ENCODE assay signal across 8 cellular contexts in genomic region chr5:134005415-134006118, GRCh38. TPM values are rescaled to one million over a fixed set of nuclear protein-coding genes. Genes with fewer than 3 reads are reported as not detected.
A peak's percentile ranks its signal among the peaks of the same experiment; 100 is the strongest.
DNase-seq lines count a peak whose midpoint lies in the region; ATAC-seq and TF ChIP-seq lines count a peak whose summit lies in the region.

No MANE protein-coding gene starts in this region.

- TF ChIP-seq CTCF in nephron (IDR thresholded peaks at IDR 0.05; ENCODE audit: unreplicated experiment in 3 of 3) = no peak

- H3K36me3 ChIP-seq in SJCRH30 (peaks cover 5% of the 10 kb centered on the region), esophagus (ENCODE audit: control insufficient read depth in 2 of 2, insufficient read depth in 2 of 2, low read length in 1 of 2) (peaks cover 0 to 2% of the 10 kb centered on the region in 2 donors)

- H3K27ac ChIP-seq in SJCRH30 = peak overlapping the region; percentile 85
- peak overlapping the region; percentile 98 to 99 for H3K27ac ChIP-seq in esophagus (ENCODE audit: low read depth in 2 of 2, low read length in 1 of 2)

- H3K4me1 ChIP-seq in SJCRH30 (peaks cover 11% of the 10 kb centered on the region), esophagus (ENCODE audit: control insufficient read depth in 2 of 2, insufficient read depth in 2 of 2, low read length in 1 of 2) (peaks cover 7 to 25% of the 10 kb centered on the region in 2 donors)

- WGBS in esophagus, 2 donors = 13 to 18% methylated on average over 41 of the region's 41 CpGs

- peaks cover 20% of the 10 kb centered on the region for H3K36me3 Mint-ChIP-seq in activated CD8-positive, alpha-beta memory T cell treated with anti-CD3 and anti-CD28 coated beads, Interleukin-2, amount 10 ng/mL, durations not matched to agents 7 days and 5 days
- peaks cover 13% of the 10 kb centered on the region for H3K36me3 Mint-ChIP-seq in nephron (ENCODE audit: low read depth)

- H3K9me3 ChIP-seq in SJCRH30 (replicated peaks) = no peaks in the 10 kb centered on the region
- H3K9me3 ChIP-seq in esophagus (ENCODE audit: control insufficient read depth in 2 of 2, insufficient read depth in 1 of 2, low read depth in 1 of 2, low read length in 1 of 2) = no peaks in the 10 kb centered on the region

- no peaks in the 10 kb centered on the region for H3K9me3 Mint-ChIP-seq in activated CD8-positive, alpha-beta memory T cell treated with anti-CD3 and anti-CD28 coated beads, Interleukin-2, amount 10 ng/mL, durations not matched to agents 7 days and 5 days (ENCODE audit: low read depth)
- H3K9me3 Mint-ChIP-seq in nephron = no peaks in the 10 kb centered on the region

- peak; percentile 51 for DNase-seq in activated CD8-positive, alpha-beta memory T cell treated with anti-CD3 and anti-CD28 coated beads, Interleukin-2, amount 10 ng/mL, durations not matched to agents 7 days and 5 days
- no peak for DNase-seq in activated CD8-positive, alpha-beta memory T cell treated with anti-CD3 and anti-CD28 coated beads, Interleukin-2, amount 50 U/mL, for 4 hours
- DNase-seq in SJCRH30 = peak; percentile 48 to 50

- peaks cover 35% of the 10 kb centered on the region for H3K4me1 Mint-ChIP-seq in activated CD8-positive, alpha-beta memory T cell treated with anti-CD3 and anti-CD28 coated beads, Interleukin-2, amount 10 ng/mL, durations not matched to agents 7 days and 5 days
- H3K4me1 Mint-ChIP-seq in nephron = peaks cover 46% of the 10 kb centered on the region

- ATAC-seq in activated CD8-positive, alpha-beta memory T cell treated with anti-CD3 and anti-CD28 coated beads, Interleukin-2, amount 10 ng/mL, durations not matched to agents 7 days and 5 days = no peak
- ATAC-seq in HG03571 (IDR thresholded peaks at IDR 0.05; ENCODE audit: unreplicated experiment) (no peak), GM21737 (IDR thresholded peaks at IDR 0.05; ENCODE audit: unreplicated experiment) (no peak), GM19035 (IDR thresholded peaks at IDR 0.05; ENCODE audit: unreplicated experiment) (no peak)

- H3K27me3 Mint-ChIP-seq in activated CD8-positive, alpha-beta memory T cell treated with anti-CD3 and anti-CD28 coated beads, Interleukin-2, amount 10 ng/mL, durations not matched to agents 7 days and 5 days = no peaks in the 10 kb centered on the region
- peaks cover 3% of the 10 kb centered on the region for H3K27me3 Mint-ChIP-seq in nephron (ENCODE audit: low read depth)

- H3K4me3 ChIP-seq in SJCRH30 = peak overlapping the region; percentile 99
- H3K4me3 ChIP-seq in esophagus (ENCODE audit: low read depth in 1 of 2, low read length in 2 of 2) = peak overlapping the region; percentile 92 to 100

- peak overlapping the region; percentile 82 for H3K4me3 Mint-ChIP-seq in activated CD8-positive, alpha-beta memory T cell treated with anti-CD3 and anti-CD28 coated beads, Interleukin-2, amount 10 ng/mL, durations not matched to agents 7 days and 5 days
- H3K4me3 Mint-ChIP-seq in nephron = peak overlapping the region; percentile 94 to 96 (median 95)

- H3K27ac Mint-ChIP-seq in activated CD8-positive, alpha-beta memory T cell treated with anti-CD3 and anti-CD28 coated beads, Interleukin-2, amount 10 ng/mL, durations not matched to agents 7 days and 5 days = peak overlapping the region; percentile 85
- peak overlapping the region; percentile 99 to 100 (median 99) for H3K27ac Mint-ChIP-seq in nephron

- CTCF ChIA-PET in activated CD8-positive, alpha-beta memory T cell treated with anti-CD3 and anti-CD28 coated beads, Interleukin-2, amount 10 ng/mL, durations not matched to agents 7 days and 5 days (lab: Charles Lee) = interaction anchor here (0.8 to 3.9 kb wide), 5 partner anchors 9 to 142 kb away, joined by 3 to 21 read pairs (median 3); no protein-coding TSS in a partner anchor

- H3K27me3 ChIP-seq in SJCRH30 (no peaks in the 10 kb centered on the region), esophagus (ENCODE audit: control insufficient read depth in 1 of 2, insufficient read depth in 2 of 2, low read length in 2 of 2) (no peaks in the 10 kb centered on the region)

RNA-seq across cellular contexts. Expression of gene VDAC1, which starts 0.8 kb away (rescaled TPM):
- total RNA-seq in activated CD8-positive, alpha-beta memory T cell treated with anti-CD3 and anti-CD28 coated beads, Interleukin-2, amount 10 ng/mL, durations not matched to agents 7 days and 5 days = 100 to 1,000 TPM; 204 to 258 TPM
- 324 and 340 TPM in 2 replicates for total RNA-seq in SJCRH30 (2014; rRNA removed; shearing (Covaris generic))
- 100 to 1,000 TPM; 154 to 167 TPM for polyA plus RNA-seq in esophagus

RNA-seq across cellular contexts. Expression of gene C5orf15, which starts 37.1 kb away (rescaled TPM):
- total RNA-seq in activated CD8-positive, alpha-beta memory T cell treated with anti-CD3 and anti-CD28 coated beads, Interleukin-2, amount 10 ng/mL, durations not matched to agents 7 days and 5 days = 10 to 100 TPM; 20.9 to 25.7 TPM
- total RNA-seq in SJCRH30 (2014; rRNA removed; shearing (Covaris generic)) = 78.3 and 82.3 TPM in 2 replicates
- 10 to 100 TPM in 1 of 2 donors, 1 to 10 TPM in 1; 8.3 to 14.9 TPM for polyA plus RNA-seq in esophagus
